8 cellular contexts compared by ENCODE assay signal in genomic region chr1:20785907-20786309, GRCh38. TPM values are rescaled to one million over a fixed set of nuclear protein-coding genes. Genes with fewer than 3 reads are reported as not detected.
DNase-seq lines count a peak whose midpoint lies in the region; ATAC-seq and TF ChIP-seq lines count a peak whose summit lies in the region.

No MANE protein-coding gene starts in this region.

- TF ChIP-seq CTCF in DND-41 (IDR thresholded peaks at IDR 0.05; ENCODE audit: borderline replicate concordance, extremely low read depth, low read length, poor library complexity, severe bottlenecking) = no peak
- no peak for TF ChIP-seq CTCF in WTC11 (IDR thresholded peaks at IDR 0.05)
- TF ChIP-seq CTCF in glutamatergic neuron (IDR thresholded peaks at IDR 0.05; ENCODE audit: partially characterized antibody, unreplicated experiment) = no peak

- peak overlapping the region; percentile 92 for H3K9ac ChIP-seq in DND-41 (ENCODE audit: low read depth, low read length)
- H3K9ac ChIP-seq in skeletal muscle satellite cell (ENCODE audit: low read depth, low read length) = peak overlapping the region; percentile 97

- H3K27me3 Mint-ChIP-seq in WTC11 (ENCODE audit: low read depth) (no peaks in the 10 kb centered on the region), glutamatergic neuron (ENCODE audit: unreplicated experiment) (peaks cover 14% of the 10 kb centered on the region)

- POLR2A ChIA-PET in WTC11 (lab: Charles Lee) = interaction anchor here (0.8 to 2.5 kb wide), 8 partner anchors 12 to 247 kb away, joined by 3 to 14 read pairs (median 6); partner anchors contain the start of genes KIF17 and SH2D5

- peaks cover 57% of the 10 kb centered on the region for H3K79me2 ChIP-seq in DND-41 (ENCODE audit: insufficient read depth, low read length)

- H3K4me1 ChIP-seq in DND-41 (ENCODE audit: insufficient read depth, low read length) (peaks cover 40% of the 10 kb centered on the region), skeletal muscle satellite cell (ENCODE audit: control insufficient read depth, insufficient read depth, low read length) (peaks cover 17% of the 10 kb centered on the region)

- H3K4me3 ChIP-seq in DND-41 (ENCODE audit: low read depth in 1 of 2, low read length in 2 of 2) = peak overlapping the region; percentile 78 to 85
- H3K4me3 ChIP-seq in skeletal muscle satellite cell (ENCODE audit: low read length) = peak overlapping the region; percentile 91

- peaks cover 49% of the 10 kb centered on the region for H4K20me1 ChIP-seq in DND-41 (ENCODE audit: insufficient read depth, low read length)

- H3K27me3 ChIP-seq in DND-41 (ENCODE audit: insufficient read depth, low read length, poor library complexity) = no peaks in the 10 kb centered on the region
- no peaks in the 10 kb centered on the region for H3K27me3 ChIP-seq in skeletal muscle satellite cell (ENCODE audit: control insufficient read depth, insufficient read depth, low read length)

- H3K4me1 Mint-ChIP-seq in WTC11 (peaks cover 27% of the 10 kb centered on the region), glutamatergic neuron (ENCODE audit: low read depth, unreplicated experiment) (peaks cover 8% of the 10 kb centered on the region)

- H3K27ac ChIP-seq in DND-41 (ENCODE audit: low read length) = peak overlapping the region; percentile 91

- 0 out of 3 replicates have a peak, but pooled peaks have one; percentile 0 for ATAC-seq in DND-41 (ENCODE audit: insufficient read depth, low read depth)
- no peak for ATAC-seq in WTC11

- H3K9me3 Mint-ChIP-seq in WTC11 = no peaks in the 10 kb centered on the region
- peaks cover 15% of the 10 kb centered on the region for H3K9me3 Mint-ChIP-seq in glutamatergic neuron (ENCODE audit: unreplicated experiment)

- H2AFZ ChIP-seq in DND-41 (ENCODE audit: low read depth, low read length) = peak overlapping the region; percentile 80

- CTCF ChIA-PET in WTC11 (lab: Charles Lee) = interaction anchor here (1.2 to 2.4 kb wide), 7 partner anchors 58 to 573 kb away, joined by 3 to 13 read pairs (median 5); partner anchors contain the start of genes DDOST and KIF17

- H3K36me3 ChIP-seq in DND-41 (ENCODE audit: insufficient read depth, low read length) (peaks cover 31% of the 10 kb centered on the region), skeletal muscle satellite cell (ENCODE audit: insufficient read depth, low read length) (peaks cover 2% of the 10 kb centered on the region)

- H3K9me3 ChIP-seq in DND-41 (ENCODE audit: insufficient read depth, low read length, severe bottlenecking) (no peaks in the 10 kb centered on the region), skeletal muscle satellite cell (replicated peaks; ENCODE audit: low read length) (no peaks in the 10 kb centered on the region)

- peak overlapping the region; percentile 81 for H3K4me2 ChIP-seq in DND-41 (ENCODE audit: insufficient read depth, low read length)
- peak overlapping the region; percentile 88 for H3K4me2 ChIP-seq in skeletal muscle satellite cell (ENCODE audit: low read length)

- no peaks in the 10 kb centered on the region for H3K36me3 Mint-ChIP-seq in WTC11
- no peaks in the 10 kb centered on the region for H3K36me3 Mint-ChIP-seq in glutamatergic neuron (ENCODE audit: unreplicated experiment)

- H3K4me3 Mint-ChIP-seq in WTC11 = peak overlapping the region; percentile 100
- peak overlapping the region; percentile 93 for H3K4me3 Mint-ChIP-seq in glutamatergic neuron (ENCODE audit: unreplicated experiment)

- H3K27ac Mint-ChIP-seq in WTC11 (peak overlapping the region; percentile 98), glutamatergic neuron (ENCODE audit: unreplicated experiment) (peak overlapping the region; percentile 99)

- no peak for DNase-seq in DND-41
- peak; percentile 7 for DNase-seq in HCEC 1CT
- DNase-seq in WTC11 (ENCODE audit: low spot score) = no peak
- no peak for DNase-seq in glutamatergic neuron
- no peak for DNase-seq in HuH-7 (ENCODE audit: low spot score)
- DNase-seq in T1000 (lab: John Stamatoyannopoulos, UW) = no peak
- no peak for DNase-seq in middle frontal gyrus (ENCODE audit: extremely low spot score, low spot score)

TF ChIP-seq in WTC11, 78 proteins besides CTCF, POLR2A, EP300 and RAD21:
- TF ChIP-seq ETV6 (CRISPR knock-in tag; IDR thresholded peaks at IDR 0.05) (0 out of 2 replicates have a peak, but pooled peaks have one; percentile 7), NR1H2 (CRISPR knock-in tag; IDR thresholded peaks at IDR 0.05) (no peak)

RNA-seq across cellular contexts. Expression of gene HP1BP3, which starts 1.2 kb away (rescaled TPM):
- total RNA-seq in WTC11 (2021) (121 to 140 TPM (median 132 TPM) in 3 replicates), glutamatergic neuron (ENCODE audit: unreplicated experiment) (192 TPM)
- 125 and 137 TPM in 2 replicates for total RNA-seq in skeletal muscle satellite cell (2012; rRNA removed)

RNA-seq across cellular contexts. Expression of gene SH2D5, which starts 53.4 kb away (rescaled TPM):
- 13.4 to 17.8 TPM (median 13.8 TPM) in 3 replicates for total RNA-seq in WTC11 (2021)
- total RNA-seq in glutamatergic neuron (ENCODE audit: unreplicated experiment) = 1.2 TPM
- total RNA-seq in skeletal muscle satellite cell (2012; rRNA removed) = 1.3 and 6.1 TPM in 2 replicates
